ENCODE assay signal across 16 cellular contexts in genomic region chr17:72575542-72576233, GRCh38.
DNase-seq lines count a peak whose midpoint lies in the region; ATAC-seq and TF ChIP-seq lines count a peak whose summit lies in the region.
"Had no signal": no experiment of that assay in that cellular context is flagged by ENCODE, and none has a peak within 500 bp of the region (broad histone marks: within the 10 kb centered on the region; RNA-seq: fewer than 3 reads in every experiment).

No MANE protein-coding gene starts in this region.

- DNase-seq in COLO668 (lab: John Stamatoyannopoulos, UW; ENCODE audit: unreplicated experiment) (peak; percentile 13), dorsolateral prefrontal cortex (no peak), NCI-H526 (lab: John Stamatoyannopoulos, UW) (no peak), activated gamma-delta T cell (lab: John Stamatoyannopoulos, UW) (no peak), cardiac septum (ENCODE audit: low spot score) (no peak)
- DNase-seq: activated CD8-positive, alpha-beta T cell treated with anti-CD3 and anti-CD28 coated beads, Interleukin-2, amount 10 ng/mL, durations not matched to agents 7 days and 5 days; activated T-cell treated with anti-CD3 and anti-CD28 coated beads, Interleukin-2, amount 50 U/mL, for 4 hours; CD4-positive, alpha-beta T cell; DMS79; Karpas-422; kidney glomerular epithelial cell; NCI-H1092 treated with DMSO at 0.1 percent for 48 hours; NCI-H69 had no signal

- intact Hi-C loops in dorsolateral prefrontal cortex (cut with DNase I), result loop anchor here in 1 of 2 donors (5.0 kb wide), 1 partner anchor 37 kb away; no protein-coding TSS in a partner anchor
- intact Hi-C loops in cardiac septum (cut with DNase I), result no loop called here

- H3K4me3 ChIP-seq in dorsolateral prefrontal cortex, result no peak overlapping the region
- H3K4me3 ChIP-seq in mesodermal cell (ENCODE audit: extremely low read depth, insufficient read depth, low read length, poor library complexity, severe bottlenecking), result no peak overlapping the region

- ATAC-seq in GM21526 (IDR thresholded peaks at IDR 0.05; ENCODE audit: low FRiP score, unreplicated experiment), result no peak
- ATAC-seq: activated CD8-positive, alpha-beta T cell treated with anti-CD3 and anti-CD28 coated beads, Interleukin-2, amount 10 ng/mL, durations not matched to agents 7 days and 5 days; activated T-cell treated with anti-CD3 and anti-CD28 coated beads, Interleukin-2, amount 50 U/mL, for 4 hours had no signal

- no peaks in the 10 kb centered on the region for H3K36me3 ChIP-seq in mesodermal cell (ENCODE audit: control insufficient read depth, insufficient read depth, low read length)

- TF ChIP-seq CTCF in dorsolateral prefrontal cortex (IDR thresholded peaks at IDR 0.05 in 54 of 56, conservative IDR thresholded peaks at IDR 0.05 in 2 of 56; ENCODE audit: low read depth in 1 of 56, partially characterized antibody in 56 of 56), result peak in 1 of 56 donors; percentile 13

- TF ChIP-seq RAD21 in Ishikawa (IDR thresholded peaks at IDR 0.05; ENCODE audit: low read depth), result no peak

- H3K27ac ChIP-seq in dorsolateral prefrontal cortex (peak overlapping the region in 39 of 59 donors; percentile 4 to 76 (median 40)), mesodermal cell (ENCODE audit: low read depth, low read length, severe bottlenecking) (peak overlapping the region; percentile 42)

- H3K27me3 ChIP-seq in dorsolateral prefrontal cortex, result peaks cover 0 to 34% (median under 1%) of the 10 kb centered on the region in 45 donors

- 37 to 43% methylated on average over 4 to 5 of the region's 8 CpGs for WGBS in mesodermal cell (ENCODE audit: insufficient coverage in 2 of 2), 2 experiments

- TF ChIP-seq EP300 in Ishikawa (IDR thresholded peaks at IDR 0.05; ENCODE audit: borderline replicate concordance), result no peak

- H3K9me3 ChIP-seq in mesodermal cell (ENCODE audit: control insufficient read depth, low read length), result no peaks in the 10 kb centered on the region

- peaks cover 15% of the 10 kb centered on the region for H3K4me1 ChIP-seq in mesodermal cell (ENCODE audit: control insufficient read depth, insufficient read depth, low read length, poor library complexity, severe bottlenecking)

TF ChIP-seq in Ishikawa, 13 proteins besides CTCF, POLR2A, EP300 and RAD21:
- TF ChIP-seq TEAD4 (IDR thresholded peaks at IDR 0.05) (peak; percentile 15; the same call in 1 of the 2 replicates), USF1 (IDR thresholded peaks at IDR 0.05) (no peak)
TF ChIP-seq in Ishikawa: peak in this region for 1.
